Comparison of ENCODE assay signal across 30 cellular contexts in the genomic region with DNA sequence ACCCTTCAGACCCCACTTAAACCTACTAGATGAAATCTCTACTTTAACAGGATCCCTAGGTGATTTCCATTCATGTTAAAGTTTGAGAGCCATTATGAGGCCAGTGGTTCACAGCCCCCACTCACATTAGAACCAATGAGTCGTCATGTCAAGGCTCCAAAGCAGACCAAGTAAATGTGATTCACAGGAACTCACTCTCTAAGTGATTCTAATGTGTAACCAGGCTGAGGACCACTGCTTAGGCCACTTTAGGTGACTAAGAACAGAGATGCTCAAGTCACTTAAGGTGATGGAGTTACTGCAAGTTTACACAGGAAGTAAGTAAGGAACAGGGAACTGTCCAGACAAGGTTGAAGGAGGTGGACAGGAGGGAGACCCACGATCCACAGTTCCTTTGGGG. TPM values are rescaled to one million over a fixed set of nuclear protein-coding genes. Genes with fewer than 3 reads are reported as not detected.
DNase-seq lines count a peak whose midpoint lies in the region; ATAC-seq and TF ChIP-seq lines count a peak whose summit lies in the region.
"Had no signal": no experiment of that assay in that cellular context is flagged by ENCODE, and none has a peak within 500 bp of the region (broad histone marks: within the 10 kb centered on the region; RNA-seq: fewer than 3 reads in every experiment).

No MANE protein-coding gene starts in this region.

- H3K27me3 Mint-ChIP-seq in activated CD4-positive, alpha-beta T cell treated with anti-CD3 and anti-CD28 coated beads for 36 hours, result peaks cover 9% of the 10 kb centered on the region

- H3K27me3 ChIP-seq in MG63 (no peaks in the 10 kb centered on the region), suprapubic skin (no peaks in the 10 kb centered on the region)
- H3K27me3 ChIP-seq: breast epithelium, pancreas, Peyer's patch, SJSA1, upper lobe of right lung had no signal

- no peak overlapping the region for H3K4me3 Mint-ChIP-seq in activated CD4-positive, alpha-beta T cell treated with anti-CD3 and anti-CD28 coated beads for 36 hours
- H3K4me3 Mint-ChIP-seq: CD8-positive, alpha-beta memory T cell; IgD-negative memory B cell; neural crest cell; T-helper 1 cell treated with Interleukin-12 subunit alpha and Interleukin-12 subunit beta and Interleukin-4 antibody, amounts not matched to agents 30 μg/mL and 1 μg/mL, for 36 hours had no signal

- H3K4me2 ChIP-seq in OCI-LY7 (ENCODE audit: low read length), result no peak overlapping the region
- H3K4me2 ChIP-seq: smooth muscle cell had no signal

- TF ChIP-seq EP300 in suprapubic skin (IDR thresholded peaks at IDR 0.05), result no peak

- no TSS peak for BruUV-seq in OCI-LY7 (replicated peaks; lab: Mats Ljungman, UMichigan)

- H3K4me3 ChIP-seq in MG63 (no peak overlapping the region), fibroblast of mammary gland (ENCODE audit: control insufficient read depth, low read depth, low read length) (no peak overlapping the region), suprapubic skin (no peak overlapping the region), OCI-LY7 (ENCODE audit: low read depth, low read length, poor library complexity, severe bottlenecking) (no peak overlapping the region)
- H3K4me3 ChIP-seq: pancreas, Peyer's patch, SJSA1, smooth muscle cell, upper lobe of right lung had no signal

- WGBS in suprapubic skin, result 88% methylated on average over 2 of the region's 2 CpGs

- no peaks in the 10 kb centered on the region for H3K4me1 Mint-ChIP-seq in activated CD4-positive, alpha-beta T cell treated with anti-CD3 and anti-CD28 coated beads for 36 hours

- no peaks in the 10 kb centered on the region for H3K9me3 ChIP-seq in MG63
- H3K9me3 ChIP-seq in suprapubic skin, result no peaks in the 10 kb centered on the region
- H3K9me3 ChIP-seq in OCI-LY7 (ENCODE audit: low read length), result no peaks in the 10 kb centered on the region
- H3K9me3 ChIP-seq: breast epithelium, pancreas, Peyer's patch, SJSA1, upper lobe of right lung had no signal

- CTCF ChIA-PET in activated CD4-positive, alpha-beta T cell treated with anti-CD3 and anti-CD28 coated beads for 36 hours (lab: Charles Lee), result interaction anchor here (4.9 kb wide), 1 partner anchor 132 kb away, joined by 26 read pairs; no protein-coding TSS in a partner anchor
- CTCF ChIA-PET in OCI-LY7 (lab: Charles Lee; ENCODE audit: unreplicated experiment), result no interaction called here

- TF ChIP-seq CTCF in fibroblast of mammary gland (conservative IDR thresholded peaks at IDR 0.05; ENCODE audit: control insufficient read depth, insufficient read depth, low read depth, low read length), result no peak
- TF ChIP-seq CTCF in suprapubic skin (IDR thresholded peaks at IDR 0.05), result no peak
- TF ChIP-seq CTCF in OCI-LY7 (conservative IDR thresholded peaks at IDR 0.05; ENCODE audit: low read length), result no peak

- H3K36me3 ChIP-seq in MG63 (no peaks in the 10 kb centered on the region), suprapubic skin (no peaks in the 10 kb centered on the region), OCI-LY7 (ENCODE audit: insufficient read depth, low read length) (no peaks in the 10 kb centered on the region)
- H3K36me3 ChIP-seq: breast epithelium, pancreas, Peyer's patch, SJSA1, upper lobe of right lung had no signal

- H4K20me1 ChIP-seq in OCI-LY7 (ENCODE audit: insufficient read depth, low read length), result no peaks in the 10 kb centered on the region

- no peak overlapping the region for H3K27ac Mint-ChIP-seq in activated CD4-positive, alpha-beta T cell treated with anti-CD3 and anti-CD28 coated beads for 36 hours
- H3K27ac Mint-ChIP-seq: CD8-positive, alpha-beta memory T cell; IgD-negative memory B cell; T-helper 1 cell treated with Interleukin-12 subunit alpha and Interleukin-12 subunit beta and Interleukin-4 antibody, amounts not matched to agents 30 μg/mL and 1 μg/mL, for 36 hours had no signal

- no peaks in the 10 kb centered on the region for H3K36me3 Mint-ChIP-seq in activated CD4-positive, alpha-beta T cell treated with anti-CD3 and anti-CD28 coated beads for 36 hours (ENCODE audit: low read depth)
- H3K36me3 Mint-ChIP-seq: CD8-positive, alpha-beta memory T cell; IgD-negative memory B cell had no signal

- intact Hi-C loops in activated CD4-positive, alpha-beta T cell treated with anti-CD3 and anti-CD28 coated beads for 36 hours (cut with DNase I, micrococcal nuclease), result no loop called here
- intact Hi-C loops in OCI-LY7 (cut with micrococcal nuclease; ENCODE audit: unreplicated experiment), result no loop called here

- ATAC-seq in activated CD4-positive, alpha-beta T cell treated with anti-CD3 and anti-CD28 coated beads for 36 hours, result peak; percentile 57
- no peak for ATAC-seq in GM21515 (IDR thresholded peaks at IDR 0.05; ENCODE audit: unreplicated experiment)

- no peak for TF ChIP-seq POLR2A in suprapubic skin (IDR thresholded peaks at IDR 0.05)

- H3K79me2 ChIP-seq in OCI-LY7 (ENCODE audit: insufficient read depth, low read depth, low read length), result no peaks in the 10 kb centered on the region

- H3K9me3 Mint-ChIP-seq in activated CD4-positive, alpha-beta T cell treated with anti-CD3 and anti-CD28 coated beads for 36 hours (ENCODE audit: low read depth), result no peaks in the 10 kb centered on the region
- H3K9me3 Mint-ChIP-seq: CD8-positive, alpha-beta memory T cell; IgD-negative memory B cell; neural crest cell; T-helper 1 cell treated with Interleukin-12 subunit alpha and Interleukin-12 subunit beta and Interleukin-4 antibody, amounts not matched to agents 30 μg/mL and 1 μg/mL, for 36 hours had no signal

- H3K4me1 ChIP-seq in suprapubic skin (peaks cover 40% of the 10 kb centered on the region), OCI-LY7 (ENCODE audit: insufficient read depth, low read length, poor library complexity, severe bottlenecking) (no peaks in the 10 kb centered on the region)
- H3K4me1 ChIP-seq: breast epithelium, pancreas, Peyer's patch had no signal

- H2AFZ ChIP-seq in OCI-LY7 (ENCODE audit: low read length), result no peak overlapping the region

- H3K9me2 ChIP-seq in OCI-LY7 (ENCODE audit: insufficient read depth, low read length), result no peaks in the 10 kb centered on the region

- POLR2A ChIA-PET in activated CD4-positive, alpha-beta T cell treated with anti-CD3 and anti-CD28 coated beads for 36 hours (lab: Charles Lee), result no interaction called here
- POLR2A ChIA-PET in OCI-LY7 (lab: Charles Lee), result interaction anchor here (1.6 kb wide), 1 partner anchor 11 kb away, joined by 4 read pairs; no protein-coding TSS in a partner anchor

- DNase-seq in activated CD4-positive, alpha-beta T cell treated with anti-CD3 and anti-CD28 coated beads for 36 hours, result no peak
- no peak for DNase-seq in activated CD4-positive, alpha-beta T cell treated with anti-CD3 and anti-CD28 coated beads, Interleukin-2, amount 50 U/mL, for 4 hours
- DNase-seq in MG63 (peak; percentile 20), fibroblast of mammary gland (ENCODE audit: low read depth) (peak; percentile 77), suprapubic skin (ENCODE audit: low spot score in 2 of 2) (no peak), NCI-H146 (lab: John Stamatoyannopoulos, UW) (no peak), OCI-LY7 (ENCODE audit: low spot score) (no peak)
- DNase-seq: 8988T; activated CD4-positive, alpha-beta T cell treated with anti-CD3 and anti-CD28 coated beads for 1 hour; activated CD8-positive, alpha-beta memory T cell treated with anti-CD3 and anti-CD28 coated beads for 24 hours; activated naive CD4-positive, alpha-beta T cell; activated T-cell treated with anti-CD3 and anti-CD28 coated beads, Interleukin-2, amount 50 U/mL, for 1 hour; amygdala; CD8-positive, alpha-beta memory T cell; DMS153; effector CD4-positive, alpha-beta T cell; NCI-H2029 treated with DMSO at 0.1 percent for 48 hours; NCI-H2227 treated with DMSO at 0.1 percent for 48 hours; NCI-H526 treated with DMSO at 0.1 percent for 48 hours; pancreas; Peyer's patch; stimulated activated CD4-positive, alpha-beta T cell treated with anti-CD3 and anti-CD28 coated beads, Interleukin-1b, Interleukin-23, amount 100 ng/mL, for 48 hours; upper lobe of right lung had no signal

- H3K27ac ChIP-seq in suprapubic skin, result peak overlapping the region; percentile 75
- H3K27ac ChIP-seq in OCI-LY7 (ENCODE audit: low read depth, low read length, poor library complexity, severe bottlenecking), result no peak overlapping the region
- H3K27ac ChIP-seq: pancreas, SJSA1, upper lobe of right lung had no signal

RNA-seq across cellular contexts. Expression of gene GALNT15, which starts 7.7 kb away (rescaled TPM):
- not detected for total RNA-seq in activated CD4-positive, alpha-beta T cell treated with anti-CD3 and anti-CD28 coated beads for 36 hours
- not detected in 2 replicates for total RNA-seq in MG63 (2014; rRNA removed; shearing (Covaris generic); ENCODE audit: low replicate concordance)
- total RNA-seq in suprapubic skin, result 100 to 1,000 TPM in 1 of 4 donors, 10 to 100 TPM in 3; 15.5 to 113 (median 49.1) TPM
- total RNA-seq in OCI-LY7 (2014; rRNA removed; shearing (Covaris generic)), result 0.03 TPM in 1 of 2 replicates, not detected in the other
- not detected in 2 replicates for total RNA-seq in OCI-LY7 (2022)
- total RNA-seq: CD8-positive, alpha-beta memory T cell; neural crest cell had no signal

Comparison
In these comparisons a context has a peak if more than half of its experiments do, and no peak if none do; other contexts are left out.
1. DNase-seq: peak in MG63 (single experiment) and fibroblast of mammary gland (single experiment); none in activated CD4-positive, alpha-beta T cell treated with anti-CD3 and anti-CD28 coated beads for 36 hours (single experiment), activated CD4-positive, alpha-beta T cell treated with anti-CD3 and anti-CD28 coated beads, Interleukin-2, amount 50 U/mL, for 4 hours (0 of 2), suprapubic skin (0 of 2), NCI-H146 (single experiment) and OCI-LY7 (single experiment).
2. RNA of gene GALNT15, which starts 7.7 kb away (total RNA-seq): 15.5 to 113 TPM in suprapubic skin; 0.03 TPM in OCI-LY7, not detected in activated CD4-positive, alpha-beta T cell treated with anti-CD3 and anti-CD28 coated beads for 36 hours and not detected in MG63; every median in the first group is over 10 times any median in the second.